10 cellular contexts compared by ENCODE assay signal in the genomic region with DNA sequence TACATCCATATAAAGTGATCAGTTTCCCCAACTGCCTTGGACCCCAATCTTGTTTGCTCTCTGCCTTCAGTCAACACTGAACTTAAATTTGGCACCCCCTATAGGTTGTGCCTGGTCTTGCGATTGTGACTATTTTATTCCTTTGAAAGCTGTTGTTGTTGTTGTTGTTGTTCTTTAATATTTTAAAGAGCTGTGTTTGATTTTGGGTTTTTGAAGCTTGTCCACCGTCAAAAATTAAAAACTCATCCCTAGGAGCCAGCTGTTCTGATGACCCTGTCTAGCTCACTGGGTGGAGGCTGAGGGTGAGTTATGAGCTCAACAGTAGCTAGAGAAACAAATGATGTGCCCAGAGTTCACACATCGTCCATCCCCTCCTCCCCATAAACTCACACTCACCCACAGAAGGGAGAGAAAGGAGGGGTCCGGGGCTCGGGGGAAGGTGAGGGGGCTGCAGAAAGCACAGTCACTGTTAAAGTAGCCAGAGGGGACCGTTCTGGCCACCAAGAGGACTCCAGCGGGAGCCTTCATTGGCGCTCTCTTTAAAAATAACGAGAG. TPM values are rescaled to one million over a fixed set of nuclear protein-coding genes. Genes with fewer than 3 reads are reported as not detected.
DNase-seq lines count a peak whose midpoint lies in the region; ATAC-seq, FAIRE-seq and TF ChIP-seq lines count a peak whose summit lies in the region.
"Had no signal": no experiment of that assay in that cellular context is flagged by ENCODE, and none has a peak within 500 bp of the region (broad histone marks: within the 10 kb centered on the region; RNA-seq: fewer than 3 reads in every experiment).

No MANE protein-coding gene starts in this region.

- peak; percentile 58 for TF ChIP-seq CTCF in A549 (IDR thresholded peaks at IDR 0.05)
- peak; percentile 21 for TF ChIP-seq CTCF in GM13977 (IDR thresholded peaks at IDR 0.05; ENCODE audit: extremely low read depth, insufficient read depth, missing control alignments)
- peak; percentile 29 for TF ChIP-seq CTCF in OCI-LY3 (IDR thresholded peaks at IDR 0.05; ENCODE audit: low read depth, low read length)
- TF ChIP-seq CTCF in foreskin fibroblast (IDR thresholded peaks at IDR 0.05; ENCODE audit: low read depth, low read length): peak; percentile 69
- no peak for TF ChIP-seq CTCF in CD8-positive, alpha-beta T cell (IDR thresholded peaks at IDR 0.05)

- H3K36me3 Mint-ChIP-seq in CD8-positive, alpha-beta T cell: no peaks in the 10 kb centered on the region
- H3K36me3 Mint-ChIP-seq in stimulated activated memory B cell treated with anti-CD40 and anti-IgM and Interleukin-4, amounts not matched to agents 10 μg/mL and 1 μg/mL and 100 μg/mL, for 72 hours: peaks cover 5% of the 10 kb centered on the region

- H3K9me3 ChIP-seq in A549 (no peaks in the 10 kb centered on the region), OCI-LY3 (ENCODE audit: insufficient read depth, low read length) (no peaks in the 10 kb centered on the region)
- no peaks in the 10 kb centered on the region for H3K9me3 ChIP-seq in CD8-positive, alpha-beta T cell (ENCODE audit: low read length)

- DNase-seq in A549 (ENCODE audit: low read depth in 1 of 2, low spot score in 1 of 2) (peak; percentile 28 to 37), GM13977 (ENCODE audit: low spot score) (no peak), foreskin fibroblast (peak in 1 of 2 donors; percentile 80), D341Med (ENCODE audit: low spot score) (no peak)
- DNase-seq in CD8-positive, alpha-beta T cell: no peak
- DNase-seq: activated T-cell treated with anti-CD3 and anti-CD28 coated beads, Interleukin-2, amount 50 U/mL, for 24 hours; right cardiac atrium had no signal

- no peak for TF ChIP-seq EP300 in A549 (IDR thresholded peaks at IDR 0.05)

- H3K79me2 ChIP-seq in OCI-LY3 (ENCODE audit: low read length): no peaks in the 10 kb centered on the region

- FAIRE-seq in A549 (lab: Jason Lieb, UNC): no peak

- POLR2A ChIA-PET in A549 (lab: Yijun Ruan, JAX): interaction anchor here (1.1 kb wide), 1 partner anchor 258 kb away, joined by 3 read pairs; no protein-coding TSS in a partner anchor
- POLR2A ChIA-PET in CD8-positive, alpha-beta T cell (lab: Charles Lee): no interaction called here

- H3K27ac Mint-ChIP-seq in CD8-positive, alpha-beta T cell: no peak overlapping the region
- H3K27ac Mint-ChIP-seq in stimulated activated memory B cell treated with anti-CD40 and anti-IgM and Interleukin-4, amounts not matched to agents 10 μg/mL and 1 μg/mL and 100 μg/mL, for 72 hours: no peak overlapping the region
- H3K27ac Mint-ChIP-seq: activated T-cell treated with anti-CD3 and anti-CD28 coated beads, Interleukin-2, amount 50 U/mL, for 24 hours had no signal

- no peak for TF ChIP-seq POLR2A in A549 (IDR thresholded peaks at IDR 0.05; ENCODE audit: low read length)

- H3K4me1 Mint-ChIP-seq in CD8-positive, alpha-beta T cell (ENCODE audit: low read depth): peaks cover 22% of the 10 kb centered on the region
- H3K4me1 Mint-ChIP-seq in stimulated activated memory B cell treated with anti-CD40 and anti-IgM and Interleukin-4, amounts not matched to agents 10 μg/mL and 1 μg/mL and 100 μg/mL, for 72 hours: peaks cover 17% of the 10 kb centered on the region

- CTCF ChIA-PET in A549 (lab: Yijun Ruan, JAX): interaction anchor here (0.6 to 1.8 kb wide), 24 partner anchors 9 to 593 kb away, joined by 3 to 11 read pairs (median 4); no protein-coding TSS in a partner anchor
- CTCF ChIA-PET in CD8-positive, alpha-beta T cell (lab: Charles Lee): no interaction called here

- peaks cover 12% of the 10 kb centered on the region for H3K9me3 Mint-ChIP-seq in CD8-positive, alpha-beta T cell
- H3K9me3 Mint-ChIP-seq in stimulated activated memory B cell treated with anti-CD40 and anti-IgM and Interleukin-4, amounts not matched to agents 10 μg/mL and 1 μg/mL and 100 μg/mL, for 72 hours: peaks cover 3% of the 10 kb centered on the region

- no peaks in the 10 kb centered on the region for H3K27me3 ChIP-seq in OCI-LY3 (ENCODE audit: low read depth, low read length)
- H3K27me3 ChIP-seq in CD8-positive, alpha-beta T cell (ENCODE audit: insufficient read depth, low read length): peaks cover 71% of the 10 kb centered on the region

- H3K4me3 Mint-ChIP-seq in CD8-positive, alpha-beta T cell: no peak overlapping the region
- no peak overlapping the region for H3K4me3 Mint-ChIP-seq in stimulated activated memory B cell treated with anti-CD40 and anti-IgM and Interleukin-4, amounts not matched to agents 10 μg/mL and 1 μg/mL and 100 μg/mL, for 72 hours
- H3K4me3 Mint-ChIP-seq: activated T-cell treated with anti-CD3 and anti-CD28 coated beads, Interleukin-2, amount 50 U/mL, for 24 hours had no signal

- WGBS in A549 (ENCODE audit: missing lambda C conversion rate): 2% methylated on average over 7 of the region's 9 CpGs

- TF ChIP-seq RAD21 in A549 (conservative IDR thresholded peaks at IDR 0.05 in 1 of 2, IDR thresholded peaks at IDR 0.05 in 1 of 2): peak; percentile 44 to 48; a peak in 4 of 5 replicates

- H3K36me3 ChIP-seq in OCI-LY3 (replicated peaks; ENCODE audit: low read depth, low read length): no peaks in the 10 kb centered on the region
- H3K36me3 ChIP-seq in CD8-positive, alpha-beta T cell (ENCODE audit: insufficient read depth, low read length): no peaks in the 10 kb centered on the region

- H3K27ac ChIP-seq in A549 (peak overlapping the region; percentile 73 to 85), OCI-LY3 (ENCODE audit: low read length) (no peak overlapping the region)
- H3K27ac ChIP-seq in CD8-positive, alpha-beta T cell (ENCODE audit: low read depth, low read length): no peak overlapping the region

- peaks cover 6% of the 10 kb centered on the region; the same call in 2 of the 3 replicates for H3K4me1 ChIP-seq in A549
- no peaks in the 10 kb centered on the region for H3K4me1 ChIP-seq in OCI-LY3 (ENCODE audit: low read length)
- peaks cover 5% of the 10 kb centered on the region for H3K4me1 ChIP-seq in CD8-positive, alpha-beta T cell (ENCODE audit: insufficient read depth, low read length)

- H3K4me2 ChIP-seq in A549 (peak overlapping the region; percentile 89), OCI-LY3 (ENCODE audit: low read length) (no peak overlapping the region)

- H2AFZ ChIP-seq in OCI-LY3 (ENCODE audit: low read depth, low read length): no peak overlapping the region

- intact Hi-C loops in CD8-positive, alpha-beta T cell (cut with DNase I, micrococcal nuclease): no loop called here

- H3K27me3 Mint-ChIP-seq in CD8-positive, alpha-beta T cell (ENCODE audit: low read depth): peaks cover 76% of the 10 kb centered on the region
- no peaks in the 10 kb centered on the region for H3K27me3 Mint-ChIP-seq in stimulated activated memory B cell treated with anti-CD40 and anti-IgM and Interleukin-4, amounts not matched to agents 10 μg/mL and 1 μg/mL and 100 μg/mL, for 72 hours

- no peak overlapping the region for H3K9ac ChIP-seq in OCI-LY3 (ENCODE audit: low read length)

- peak overlapping the region; percentile 52 for H3K4me3 ChIP-seq in A549
- no peak overlapping the region for H3K4me3 ChIP-seq in OCI-LY3 (ENCODE audit: low read length)
- H3K4me3 ChIP-seq in foreskin fibroblast (ENCODE audit: low read depth in 1 of 2, low read length in 2 of 2): peak overlapping the region; percentile 71 to 96
- no peak overlapping the region for H3K4me3 ChIP-seq in CD8-positive, alpha-beta T cell (ENCODE audit: low read depth, low read length)

- in situ Hi-C loops in GM13977 (cut with MboI; ENCODE audit: low pct_unique_long_range_greater_than_20kb, low sequenced_read_pairs, unreplicated experiment): loop anchor here (25.0 kb wide), 1 partner anchor 1623 kb away; a partner anchor contains a TSS

- no peaks in the 10 kb centered on the region for H4K20me1 ChIP-seq in OCI-LY3 (ENCODE audit: insufficient read depth, low read length)

- ATAC-seq in A549: peak; percentile 77 to 82
- no peak for ATAC-seq in CD8-positive, alpha-beta T cell
- no peak for ATAC-seq in stimulated activated memory B cell treated with anti-CD40 and anti-IgM and Interleukin-4, amounts not matched to agents 10 μg/mL and 1 μg/mL and 100 μg/mL, for 72 hours
- ATAC-seq in GM19463 (IDR thresholded peaks at IDR 0.05; ENCODE audit: unreplicated experiment): no peak
- ATAC-seq: right cardiac atrium had no signal

TF ChIP-seq in A549, 52 proteins besides CTCF, POLR2A, EP300 and RAD21:
- TF ChIP-seq NR3C1 (IDR thresholded peaks at IDR 0.05): no peak
- peak; percentile 33; the same call in 2 of the 3 replicates for TF ChIP-seq SMC3 (IDR thresholded peaks at IDR 0.05)

RNA-seq across cellular contexts. Expression of a gene that starts 4.0 kb away (rescaled TPM):
- not detected in 2 replicates for polyA plus RNA-seq in A549 (2011; rRNA removed)
- polyA plus RNA-seq in A549 (2012; cell fraction: cytosol; rRNA removed): not detected in 2 replicates
- polyA plus RNA-seq in A549 (2012; cell fraction: nucleus; rRNA removed): not detected in 2 replicates
- not detected in 3 replicates for polyA plus RNA-seq in A549 (2017; fragmentation: RNase III; extraction: RNeasy Plus Mini Kit Qiagen cat#74134 plus additional on column Dnase treatment)
- polyA minus RNA-seq in A549 (2011; rRNA and poly(A)+ RNA removed): not detected in 2 replicates
- not detected for total RNA-seq in CD8-positive, alpha-beta T cell
- total RNA-seq: right cardiac atrium had no signal
- polyA plus RNA-seq: right cardiac atrium had no signal

Comparison
In these comparisons a context has a peak if more than half of its experiments do, and no peak if none do; other contexts are left out.
1. ATAC-seq: peak in A549 (2 of 2); none in CD8-positive, alpha-beta T cell (single experiment), stimulated activated memory B cell treated with anti-CD40 and anti-IgM and Interleukin-4, amounts not matched to agents 10 μg/mL and 1 μg/mL and 100 μg/mL, for 72 hours (single experiment) and GM19463 (single experiment).
2. DNase-seq: peak in A549 (2 of 2); none in GM13977 (single experiment), CD8-positive, alpha-beta T cell (0 of 7) and D341Med (single experiment).
3. H3K27ac ChIP-seq: peak in A549 (2 of 2); none in OCI-LY3 (single experiment) and CD8-positive, alpha-beta T cell (single experiment).
4. H3K4me3 ChIP-seq: peak in A549 (single experiment) and foreskin fibroblast (2 of 2); none in OCI-LY3 (single experiment) and CD8-positive, alpha-beta T cell (single experiment).